8 cellular contexts compared by ENCODE assay signal in genomic region chr15:99408236-99409096, GRCh38.
DNase-seq lines count a peak whose midpoint lies in the region; ATAC-seq and TF ChIP-seq lines count a peak whose summit lies in the region.
"Had no signal": no experiment of that assay in that cellular context is flagged by ENCODE, and none has a peak within 500 bp of the region (broad histone marks: within the 10 kb centered on the region; RNA-seq: fewer than 3 reads in every experiment).

No MANE protein-coding gene starts in this region.

- TF ChIP-seq POLR2A in thyroid gland (IDR thresholded peaks at IDR 0.05), result no peak

- intact Hi-C loops in MCF 10A (cut with micrococcal nuclease) (loop anchor here (1.0 to 2.0 kb wide), 3 partner anchors 68 to 296 kb away; partner anchors contain the start of gene MEF2A), thyroid gland (cut with DNase I) (no loop called here)

- CTCF ChIA-PET in MCF 10A (lab: Yijun Ruan, JAX), result interaction anchor here (0.7 to 6.7 kb wide), 21 partner anchors 14 to 348 kb away, joined by 3 to 68 read pairs (median 4); no protein-coding TSS in a partner anchor

- BruUV-seq in MCF 10A (replicated peaks; lab: Mats Ljungman, UMichigan), result no TSS peak

- H3K4me1 Mint-ChIP-seq in MCF 10A (ENCODE audit: insufficient read depth, unreplicated experiment), result peaks cover 12% of the 10 kb centered on the region

- H3K27me3 ChIP-seq in thyroid gland, result no peaks in the 10 kb centered on the region

- no peaks in the 10 kb centered on the region for H3K9me3 Mint-ChIP-seq in MCF 10A (ENCODE audit: unreplicated experiment)
- H3K9me3 Mint-ChIP-seq: activated CD8-positive, alpha-beta T cell treated with anti-CD3 and anti-CD28 coated beads for 36 hours had no signal

- ATAC-seq in GM21576 (IDR thresholded peaks at IDR 0.05; ENCODE audit: unreplicated experiment) (no peak), GM18498 (IDR thresholded peaks at IDR 0.05; ENCODE audit: unreplicated experiment) (no peak)

- no peak overlapping the region for H3K4me3 ChIP-seq in thyroid gland (replicated peaks in 1 of 3)

- H3K27ac ChIP-seq in thyroid gland, result peak overlapping the region in 1 of 3 donors; percentile 5

- no peaks in the 10 kb centered on the region for H3K27me3 Mint-ChIP-seq in MCF 10A (ENCODE audit: insufficient read depth, unreplicated experiment)
- H3K27me3 Mint-ChIP-seq: activated CD8-positive, alpha-beta T cell treated with anti-CD3 and anti-CD28 coated beads for 36 hours had no signal

- no peak overlapping the region for H3K27ac Mint-ChIP-seq in MCF 10A (ENCODE audit: low read depth, unreplicated experiment)
- H3K27ac Mint-ChIP-seq: activated CD8-positive, alpha-beta T cell treated with anti-CD3 and anti-CD28 coated beads for 36 hours had no signal

- H3K4me1 ChIP-seq in thyroid gland, result peaks cover 0 to 14% of the 10 kb centered on the region in 2 donors

- POLR2A ChIA-PET in MCF 10A (lab: Yijun Ruan, JAX), result interaction anchor here (0.6 to 2.4 kb wide), 7 partner anchors 13 to 302 kb away, joined by 3 to 17 read pairs (median 3); no protein-coding TSS in a partner anchor

- H3K9me3 ChIP-seq in thyroid gland, result no peaks in the 10 kb centered on the region

- H3K36me3 ChIP-seq in thyroid gland, result no peaks in the 10 kb centered on the region

- WGBS in thyroid gland, 2 donors, result 48% methylated on average over 12 of the region's 12 CpGs

- no peak overlapping the region for H3K4me3 Mint-ChIP-seq in MCF 10A (ENCODE audit: unreplicated experiment)
- H3K4me3 Mint-ChIP-seq: activated CD8-positive, alpha-beta T cell treated with anti-CD3 and anti-CD28 coated beads for 36 hours had no signal

- TF ChIP-seq CTCF in MCF 10A (IDR thresholded peaks at IDR 0.05; ENCODE audit: unreplicated experiment), result no peak
- no peak for TF ChIP-seq CTCF in thyroid gland (IDR thresholded peaks at IDR 0.05)

- peak; percentile 88 for DNase-seq in HS-27A (ENCODE audit: low read depth)
- DNase-seq in MCF 10A (ENCODE audit: unreplicated experiment), result peak; percentile 48
- DNase-seq in mesenteric fat pad (ENCODE audit: low spot score), result peak; percentile 64
- peak; percentile 15 to 30 for DNase-seq in thyroid gland
- DNase-seq in SHP77 (lab: John Stamatoyannopoulos, UW), result no peak

- no peaks in the 10 kb centered on the region for H3K36me3 Mint-ChIP-seq in MCF 10A (ENCODE audit: insufficient read depth, unreplicated experiment)

Comparison
In these comparisons a context has a peak if more than half of its experiments do, and no peak if none do; other contexts are left out.
1. DNase-seq: peak in HS-27A (single experiment), MCF 10A (single experiment), mesenteric fat pad (single experiment) and thyroid gland (2 of 2); none in SHP77 (0 of 2).